In genomic region chr18:62571648-62572047, GRCh38 we compare ENCODE assay signal across 20 cellular contexts.
"Had no signal": no experiment of that assay in that cellular context is flagged by ENCODE, and none has a peak within 500 bp of the region (broad histone marks: within the 10 kb centered on the region; RNA-seq: fewer than 3 reads in every experiment).

No MANE protein-coding gene starts in this region.

- H3K36me3 ChIP-seq: uterus had no signal

- DNase-seq: activated CD4-positive, CD25-positive, alpha-beta regulatory T cell; activated CD8-positive, alpha-beta memory T cell treated with anti-CD3 and anti-CD28 coated beads, Interleukin-2, amount 50 U/mL, for 48 hours; activated naive CD4-positive, alpha-beta T cell treated with anti-CD3 and anti-CD28 coated beads, Interleukin-2, amount 50 U/mL, for 16 hours; amniotic stem cell; body of pancreas; central memory CD4-positive, alpha-beta T cell; cortex of kidney; effector CD4-positive, alpha-beta T cell; esophagus squamous epithelium; kidney; left lung; mucosa of descending colon; naive thymus-derived CD4-positive, alpha-beta T cell; retina; tibial artery; uterus had no signal

- H3K27ac ChIP-seq: body of pancreas, esophagus squamous epithelium, hepatocyte, left lung, neutrophil, tibial artery, uterus had no signal

- H3K27me3 ChIP-seq: body of pancreas, esophagus squamous epithelium, hepatocyte, left lung, neutrophil, tibial artery, uterus had no signal

- H3K27me3 Mint-ChIP-seq: naive thymus-derived CD4-positive, alpha-beta T cell; stimulated activated memory B cell treated with anti-CD40 and anti-IgM and Interleukin-4, amounts not matched to agents 10 μg/mL and 1 μg/mL and 100 μg/mL, for 72 hours had no signal

- FAIRE-seq: kidney had no signal

- H3K4me2 ChIP-seq: hepatocyte had no signal

- H3K79me2 ChIP-seq: hepatocyte had no signal

- H3K9me3 ChIP-seq: body of pancreas, esophagus squamous epithelium, left lung, mucosa of descending colon, neutrophil, tibial artery, uterus had no signal

- ATAC-seq: body of pancreas; left lung; mucosa of descending colon; naive thymus-derived CD4-positive, alpha-beta T cell; stimulated activated memory B cell treated with anti-CD40 and anti-IgM and Interleukin-4, amounts not matched to agents 10 μg/mL and 1 μg/mL and 100 μg/mL, for 72 hours had no signal

- H3K9me3 Mint-ChIP-seq: naive thymus-derived CD4-positive, alpha-beta T cell; T-helper 2 cell treated with Interferon-gamma antibody and Interleukin-4, amounts not matched to agents 5 μg/mL and 100 μg/mL, for 36 hours had no signal

- H3K4me3 ChIP-seq: body of pancreas, esophagus squamous epithelium, hepatocyte, left lung, mucosa of descending colon, tibial artery, uterus had no signal

- H3K4me1 ChIP-seq: body of pancreas, left lung, uterus had no signal

- H3K27ac Mint-ChIP-seq: stimulated activated memory B cell treated with anti-CD40 and anti-IgM and Interleukin-4, amounts not matched to agents 10 μg/mL and 1 μg/mL and 100 μg/mL, for 72 hours; T-helper 2 cell treated with Interferon-gamma antibody and Interleukin-4, amounts not matched to agents 5 μg/mL and 100 μg/mL, for 36 hours had no signal

- H2AFZ ChIP-seq: hepatocyte had no signal

- H3K4me3 Mint-ChIP-seq: naive thymus-derived CD4-positive, alpha-beta T cell; stimulated activated memory B cell treated with anti-CD40 and anti-IgM and Interleukin-4, amounts not matched to agents 10 μg/mL and 1 μg/mL and 100 μg/mL, for 72 hours; T-helper 2 cell treated with Interferon-gamma antibody and Interleukin-4, amounts not matched to agents 5 μg/mL and 100 μg/mL, for 36 hours had no signal
